In genomic region chr7:77155601-77156377, GRCh38 we compare ENCODE assay signal across 9 cellular contexts. TPM values are rescaled to one million over a fixed set of nuclear protein-coding genes. Genes with fewer than 3 reads are reported as not detected.
A peak's percentile ranks its signal among the peaks of the same experiment; 100 is the strongest.
DNase-seq lines count a peak whose midpoint lies in the region; ATAC-seq, FAIRE-seq and TF ChIP-seq lines count a peak whose summit lies in the region.
"Not testable (repeated sequence)": the region's sequence is repeated elsewhere in the genome, so short reads cannot be mapped to it uniquely, and the experiment has no call there.
"Had no signal": no experiment of that assay in that cellular context is flagged by ENCODE, and none has a peak within 500 bp of the region (broad histone marks: within the 10 kb centered on the region; RNA-seq: fewer than 3 reads in every experiment).

No MANE protein-coding gene starts in this region.

- in situ Hi-C loops in GM12878 (cut with MboI) = not testable (repeated sequence)

- not testable (repeated sequence) for H3K4me1 ChIP-seq in GM12878 (ENCODE audit: control insufficient read depth, insufficient read depth, low read length)

- H2AFZ ChIP-seq in GM12878 (ENCODE audit: control insufficient read depth, low read depth, low read length) = not testable (repeated sequence)

- CTCF ChIA-PET in activated CD4-positive, alpha-beta T cell treated with anti-CD3 and anti-CD28 coated beads for 36 hours (lab: Charles Lee); GM12878 (lab: Yijun Ruan, JAX): not testable (repeated sequence)

- H3K27ac Mint-ChIP-seq in activated CD4-positive, alpha-beta T cell treated with anti-CD3 and anti-CD28 coated beads for 36 hours = peak overlapping the region; percentile 19
- H3K27ac Mint-ChIP-seq in activated T-helper 1 cell treated with anti-CD3 and anti-CD28 coated beads, Interleukin-12 subunit alpha, Interleukin-12 subunit beta, Interleukin-2, Interleukin-4 antibody, amounts not matched to agents 30 ng/mL and 10 ng/mL and 1 ng/mL, durations not matched to agents 14 hours and 24 hours and 36 hours = peak overlapping the region; percentile 89

- not testable (repeated sequence) for TF ChIP-seq POLR2A in GM12878 (IDR thresholded peaks at IDR 0.05; ENCODE audit: low read depth, low read length)

- TF ChIP-seq CTCF in GM12865 (IDR thresholded peaks at IDR 0.05; ENCODE audit: insufficient read depth, low read depth, low read length, missing control alignments); GM12878 (IDR thresholded peaks at IDR 0.05 in 2 of 3, conservative IDR thresholded peaks at IDR 0.05 in 1 of 3; ENCODE audit: control insufficient read depth in 2 of 3, extremely low read depth in 1 of 3, insufficient read depth in 1 of 3, low read depth in 3 of 3, low read length in 3 of 3): not testable (repeated sequence)

- not testable (repeated sequence) for TF ChIP-seq EP300 in GM12878 (IDR thresholded peaks at IDR 0.05; ENCODE audit: borderline replicate concordance in 1 of 2, control insufficient read depth in 1 of 2, low read depth in 2 of 2, low read length in 2 of 2)

- H3K9me3 Mint-ChIP-seq in activated CD4-positive, alpha-beta T cell treated with anti-CD3 and anti-CD28 coated beads for 36 hours (ENCODE audit: low read depth); activated T-helper 1 cell treated with anti-CD3 and anti-CD28 coated beads, Interleukin-12 subunit alpha, Interleukin-12 subunit beta, Interleukin-2, Interleukin-4 antibody, amounts not matched to agents 30 ng/mL and 10 ng/mL and 1 ng/mL, durations not matched to agents 14 hours and 24 hours and 36 hours: not testable (repeated sequence)

- not testable (repeated sequence) for H3K36me3 Mint-ChIP-seq in activated CD4-positive, alpha-beta T cell treated with anti-CD3 and anti-CD28 coated beads for 36 hours (ENCODE audit: low read depth); activated T-helper 1 cell treated with anti-CD3 and anti-CD28 coated beads, Interleukin-12 subunit alpha, Interleukin-12 subunit beta, Interleukin-2, Interleukin-4 antibody, amounts not matched to agents 30 ng/mL and 10 ng/mL and 1 ng/mL, durations not matched to agents 14 hours and 24 hours and 36 hours (ENCODE audit: low read depth)

- not testable (repeated sequence) for H3K27me3 ChIP-seq in GM12878 (replicated peaks in 1 of 2; ENCODE audit: control insufficient read depth in 2 of 2, insufficient read depth in 2 of 2, low read length in 1 of 2)

- SMC1A ChIA-PET in GM12878 (lab: Charles Lee; ENCODE audit: uncharacterized antibody, unreplicated experiment) = not testable (repeated sequence)

- WGBS in GM12878 (ENCODE audit: insufficient coverage, insufficient replicate concordance, low lambda C conversion rate, missing lambda C conversion rate) = 39% methylated on average over 4 of the region's 5 CpGs

- not testable (repeated sequence) for H3K27ac ChIP-seq in GM12878 (ENCODE audit: control insufficient read depth, insufficient read depth)

- H3K79me2 ChIP-seq in GM12878 (ENCODE audit: control insufficient read depth, insufficient read depth, low read length) = not testable (repeated sequence)

- intact Hi-C loops in activated CD4-positive, alpha-beta T cell treated with anti-CD3 and anti-CD28 coated beads for 36 hours (cut with DNase I, micrococcal nuclease) = not testable (repeated sequence)
- intact Hi-C loops in activated T-helper 1 cell treated with anti-CD3 and anti-CD28 coated beads, Interleukin-12 subunit alpha, Interleukin-12 subunit beta, Interleukin-2, Interleukin-4 antibody, amounts not matched to agents 30 ng/mL and 10 ng/mL and 1 ng/mL, durations not matched to agents 14 hours and 24 hours and 36 hours (cut with micrococcal nuclease) = loop anchor here (2.0 to 5.0 kb wide), 2 partner anchors 33 to 37 kb away; partner anchors contain the start of gene CCDC146
- intact Hi-C loops in GM12878 (cut with micrococcal nuclease; ENCODE audit: unreplicated experiment) = loop anchor here (5.0 kb wide), 1 partner anchor 47 kb away; no protein-coding TSS in a partner anchor

- not testable (repeated sequence) for BruUV-seq in GM12878 (replicated peaks; lab: Mats Ljungman, UMichigan)

- not testable (repeated sequence) for H3K27me3 Mint-ChIP-seq in activated CD4-positive, alpha-beta T cell treated with anti-CD3 and anti-CD28 coated beads for 36 hours; activated T-helper 1 cell treated with anti-CD3 and anti-CD28 coated beads, Interleukin-12 subunit alpha, Interleukin-12 subunit beta, Interleukin-2, Interleukin-4 antibody, amounts not matched to agents 30 ng/mL and 10 ng/mL and 1 ng/mL, durations not matched to agents 14 hours and 24 hours and 36 hours (ENCODE audit: insufficient read depth)

- ATAC-seq in HG03280 (IDR thresholded peaks at IDR 0.05; ENCODE audit: unreplicated experiment) (peak; percentile 38), GM12878 (peak; percentile 27)
- peak; percentile 85 for ATAC-seq in activated CD4-positive, alpha-beta T cell treated with anti-CD3 and anti-CD28 coated beads for 36 hours

- not testable (repeated sequence) for H4K20me1 ChIP-seq in GM12878 (ENCODE audit: control insufficient read depth, insufficient read depth)

- DNase-seq in GM12865 (ENCODE audit: low read depth) = peak; percentile 2
- peak; percentile 47 for DNase-seq in activated CD4-positive, alpha-beta T cell treated with anti-CD3 and anti-CD28 coated beads for 36 hours
- not testable (repeated sequence) for DNase-seq in activated T-helper 1 cell treated with anti-CD3 and anti-CD28 coated beads, Interleukin-12 subunit alpha, Interleukin-12 subunit beta, Interleukin-2, Interleukin-4 antibody, amounts not matched to agents 30 ng/mL and 10 ng/mL and 1 ng/mL, durations not matched to agents 14 hours and 24 hours and 36 hours (ENCODE audit: low spot score); GM12878 (ENCODE audit: low read depth, low spot score)
- peak; percentile 26 for DNase-seq in fibroblast of peridontal ligament (ENCODE audit: extremely low read depth)
- DNase-seq in stimulated activated CD4-positive, alpha-beta T cell treated with anti-CD3 and anti-CD28 coated beads, Interleukin-15, amount 100 ng/mL, for 24 hours = peak; percentile 20

- not testable (repeated sequence) for FAIRE-seq in GM12878 (lab: Jason Lieb, UNC)

- POLR2A ChIA-PET in activated CD4-positive, alpha-beta T cell treated with anti-CD3 and anti-CD28 coated beads for 36 hours (lab: Charles Lee); GM12878 (lab: Charles Lee): not testable (repeated sequence)

- not testable (repeated sequence) for H3K9me3 ChIP-seq in GM12878 (replicated peaks; ENCODE audit: control insufficient read depth, insufficient read depth, low read length)

- peaks cover 17% of the 10 kb centered on the region for H3K4me1 Mint-ChIP-seq in activated CD4-positive, alpha-beta T cell treated with anti-CD3 and anti-CD28 coated beads for 36 hours
- H3K4me1 Mint-ChIP-seq in activated T-helper 1 cell treated with anti-CD3 and anti-CD28 coated beads, Interleukin-12 subunit alpha, Interleukin-12 subunit beta, Interleukin-2, Interleukin-4 antibody, amounts not matched to agents 30 ng/mL and 10 ng/mL and 1 ng/mL, durations not matched to agents 14 hours and 24 hours and 36 hours (ENCODE audit: low read depth) = peaks cover 34% of the 10 kb centered on the region

- not testable (repeated sequence) for H3K4me3 Mint-ChIP-seq in activated CD4-positive, alpha-beta T cell treated with anti-CD3 and anti-CD28 coated beads for 36 hours; activated T-helper 1 cell treated with anti-CD3 and anti-CD28 coated beads, Interleukin-12 subunit alpha, Interleukin-12 subunit beta, Interleukin-2, Interleukin-4 antibody, amounts not matched to agents 30 ng/mL and 10 ng/mL and 1 ng/mL, durations not matched to agents 14 hours and 24 hours and 36 hours

- RAD21 ChIA-PET in GM12878 (lab: Charles Lee; ENCODE audit: unreplicated experiment) = not testable (repeated sequence)

- not testable (repeated sequence) for TF ChIP-seq RAD21 in GM12878 (IDR thresholded peaks at IDR 0.05; ENCODE audit: insufficient read depth, low read depth, low read length)

- H3K4me2 ChIP-seq in GM12878 (ENCODE audit: control insufficient read depth, insufficient read depth) = not testable (repeated sequence)

- H3K4me3 ChIP-seq in GM12865 (ENCODE audit: low read depth, low read length); GM12878: not testable (repeated sequence)

- not testable (repeated sequence) for H3K9ac ChIP-seq in GM12878 (ENCODE audit: control insufficient read depth, insufficient read depth, low read length)

- H3K36me3 ChIP-seq in GM12878 (ENCODE audit: control insufficient read depth in 2 of 2, insufficient read depth in 2 of 2, low read length in 1 of 2) = not testable (repeated sequence)

RNA-seq across cellular contexts. Expression of gene CCDC146, which starts 33.4 kb away (rescaled TPM):
- 1 to 10 TPM; 1.2 to 1.7 TPM for total RNA-seq in activated CD4-positive, alpha-beta T cell treated with anti-CD3 and anti-CD28 coated beads for 36 hours
- 1.2 and 2.1 TPM in 2 replicates for total RNA-seq in activated T-helper 1 cell treated with anti-CD3 and anti-CD28 coated beads, Interleukin-12 subunit alpha, Interleukin-12 subunit beta, Interleukin-2, Interleukin-4 antibody, amounts not matched to agents 30 ng/mL and 10 ng/mL and 1 ng/mL, durations not matched to agents 14 hours and 24 hours and 36 hours
- total RNA-seq in GM12878 (2013; cell fraction: nucleolus; rRNA removed) = 25.7 and 34.4 TPM in 2 replicates
- 0.90 and 1.6 TPM in 2 replicates for total RNA-seq in GM12878 (2014; rRNA removed)
- total RNA-seq in GM12878 (2014; rRNA removed; fragmentation: Illumina TruSeq; extraction: Trizol) = 1.3 and 1.5 TPM in 2 replicates
- 1.2 and 2.0 TPM in 2 replicates for total RNA-seq in GM12878 (2021)
- polyA plus RNA-seq in GM12878 (2011; ENCODE audit: low read depth) = 1.4 TPM
- 5.3 and 6.0 TPM in 2 replicates for polyA plus RNA-seq in GM12878 (2011; rRNA removed)
- 1.5 and 1.8 TPM in 2 replicates for polyA plus RNA-seq in GM12878 (2011; cell fraction: cytosol; rRNA removed)
- 11.7 and 14.8 TPM in 2 replicates for polyA plus RNA-seq in GM12878 (2011; cell fraction: nucleus; rRNA removed)
- polyA plus RNA-seq in GM12878 (2012) = 1.6 and 2.2 TPM in 2 replicates
- 1.7 and 2.7 TPM in 2 replicates for polyA plus RNA-seq in GM12878 (2014; fragmentation: Illumina TruSeq; extraction: Trizol)
- under 1 TPM; 0.55 to 0.84 TPM for polyA plus RNA-seq in GM12878 (2014; fragmentation: Nextera tagmentation; extraction: Ambion mirVana)
- 1.1 and 2.0 TPM in 2 replicates for polyA plus RNA-seq in GM12878 (2014; rRNA removed)
- 1 to 10 TPM in 1 of 2 experiments, under 1 TPM in 1; 0.28 to 1.2 TPM for polyA plus RNA-seq in GM12878 (2016; fragmentation: Nextera tagmentation; extraction: Ambion mirVana)
- 1.5 and 3.4 TPM in 2 replicates for polyA minus RNA-seq in GM12878 (2011; rRNA and poly(A)+ RNA removed)
- 1.9 TPM in 1 of 2 replicates, not detected in the other for polyA minus RNA-seq in GM12878 (2011; cell fraction: cytosol; rRNA and poly(A)+ RNA removed)
- polyA minus RNA-seq in GM12878 (2011; cell fraction: nucleus; rRNA and poly(A)+ RNA removed) = 4.5 and 6.9 TPM in 2 replicates

RNA-seq across cellular contexts. Expression of gene FGL2, which starts 43.8 kb away (rescaled TPM):
- total RNA-seq in activated CD4-positive, alpha-beta T cell treated with anti-CD3 and anti-CD28 coated beads for 36 hours = under 1 TPM; 0.16 TPM
- 4.0 and 4.7 TPM in 2 replicates for total RNA-seq in activated T-helper 1 cell treated with anti-CD3 and anti-CD28 coated beads, Interleukin-12 subunit alpha, Interleukin-12 subunit beta, Interleukin-2, Interleukin-4 antibody, amounts not matched to agents 30 ng/mL and 10 ng/mL and 1 ng/mL, durations not matched to agents 14 hours and 24 hours and 36 hours
- 1.4 and 2.1 TPM in 2 replicates for total RNA-seq in GM12878 (2013; cell fraction: nucleolus; rRNA removed)
- total RNA-seq in GM12878 (2014; rRNA removed) (1.9 and 2.5 TPM in 2 replicates), GM12878 (2014; rRNA removed; fragmentation: Illumina TruSeq; extraction: Trizol) (3.2 and 3.5 TPM in 2 replicates), GM12878 (2021) (1.2 and 1.7 TPM in 2 replicates)
- polyA plus RNA-seq in GM12878 (2011; ENCODE audit: low read depth) = 1.1 TPM
- polyA plus RNA-seq in GM12878 (2011; rRNA removed) (0.04 TPM in 1 of 2 replicates, not detected in the other), GM12878 (2014; fragmentation: Illumina TruSeq; extraction: Trizol) (2.5 and 4.3 TPM in 2 replicates), GM12878 (2014; fragmentation: Nextera tagmentation; extraction: Ambion mirVana) (1 to 10 TPM; 1.2 to 1.6 TPM), GM12878 (2014; rRNA removed) (1.4 and 1.5 TPM in 2 replicates), GM12878 (2016; fragmentation: Nextera tagmentation; extraction: Ambion mirVana) (under 1 TPM; 0.44 to 0.66 TPM)
- not detected in 2 replicates for polyA plus RNA-seq in GM12878 (2011; cell fraction: cytosol; rRNA removed)
- not detected in 2 replicates for polyA plus RNA-seq in GM12878 (2011; cell fraction: nucleus; rRNA removed)
- 1.3 and 1.7 TPM in 2 replicates for polyA plus RNA-seq in GM12878 (2012)
- not detected in 2 replicates for polyA minus RNA-seq in GM12878 (2011; rRNA and poly(A)+ RNA removed)
- polyA minus RNA-seq in GM12878 (2011; cell fraction: cytosol; rRNA and poly(A)+ RNA removed) = not detected in 2 replicates
- not detected in 2 replicates for polyA minus RNA-seq in GM12878 (2011; cell fraction: nucleus; rRNA and poly(A)+ RNA removed)
- total RNA-seq: chondrocyte, glomerular endothelial cell had no signal

Comparison
In these comparisons a context has a peak if more than half of its experiments do, and no peak if none do; other contexts are left out.
1. ATAC-seq: peak in every context shown above with its lines; median percentile 85 in activated CD4-positive, alpha-beta T cell treated with anti-CD3 and anti-CD28 coated beads for 36 hours; 38 in HG03280; 27 in GM12878.